In the genomic region with DNA sequence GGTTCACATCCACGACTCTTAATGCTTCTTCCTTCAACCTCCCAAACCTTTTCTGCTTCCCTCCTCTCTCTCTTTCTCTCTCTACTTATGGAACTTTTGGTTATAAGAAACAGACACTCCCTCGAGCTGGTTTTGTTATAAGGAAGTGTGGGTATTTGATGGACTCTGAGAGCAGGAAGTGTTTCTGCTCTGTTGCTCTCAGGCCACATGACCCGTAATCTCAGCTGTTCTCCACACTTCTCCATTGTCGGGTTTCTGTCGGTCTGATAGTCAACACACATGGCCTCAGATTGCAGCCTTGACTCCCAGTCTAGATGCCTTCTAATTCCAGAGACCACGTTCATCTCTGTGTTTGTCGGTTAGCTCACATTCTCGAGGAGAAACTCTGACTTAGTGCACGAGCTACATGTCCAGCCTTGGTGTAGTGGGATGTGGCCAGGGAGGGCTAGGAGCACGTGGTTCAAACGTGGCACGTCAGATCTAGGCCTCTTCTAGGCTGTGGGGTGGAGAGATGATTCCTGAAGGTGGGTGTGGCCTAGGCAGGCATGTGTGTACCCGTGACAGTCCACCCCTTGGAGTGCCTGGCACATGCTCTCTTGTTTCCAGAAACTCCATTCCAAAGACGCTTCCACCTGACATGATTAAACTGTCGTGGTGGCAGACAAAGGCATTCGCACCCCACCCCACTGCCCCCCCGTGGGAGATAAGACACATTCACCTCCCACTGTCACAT, we compare ENCODE assay signal across 1 cellular context.
TF ChIP-seq lines count a peak whose summit lies in the region.

No MANE protein-coding gene starts in this region.

TF ChIP-seq in H1, 55 proteins besides CTCF, POLR2A, EP300 and RAD21:
- TF ChIP-seq, protein P1, sequence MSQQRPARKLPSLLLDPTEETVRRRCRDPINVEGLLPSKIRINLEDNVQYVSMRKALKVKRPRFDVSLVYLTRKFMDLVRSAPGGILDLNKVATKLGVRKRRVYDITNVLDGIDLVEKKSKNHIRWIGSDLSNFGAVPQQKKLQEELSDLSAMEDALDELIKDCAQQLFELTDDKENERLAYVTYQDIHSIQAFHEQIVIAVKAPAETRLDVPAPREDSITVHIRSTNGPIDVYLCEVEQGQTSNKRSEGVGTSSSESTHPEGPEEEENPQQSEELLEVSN (IDR thresholded peaks at IDR 0.05) = no peak
- TF ChIP-seq EZH2 (IDR thresholded peaks at IDR 0.05; ENCODE audit: low read depth, low read length, severe bottlenecking) (no peak), CEBPB (IDR thresholded peaks at IDR 0.05; ENCODE audit: low read depth, low read length) (no peak), BACH1 (IDR thresholded peaks at IDR 0.05; ENCODE audit: low read length) (no peak)
TF ChIP-seq in H1: peak in this region for 0.
